8 cellular contexts compared by ENCODE assay signal in genomic region chr2:84904151-84904550, GRCh38. TPM values are rescaled to one million over a fixed set of nuclear protein-coding genes. Genes with fewer than 3 reads are reported as not detected.
A peak's percentile ranks its signal among the peaks of the same experiment; 100 is the strongest.
DNase-seq lines count a peak whose midpoint lies in the region; ATAC-seq and TF ChIP-seq lines count a peak whose summit lies in the region.

No MANE protein-coding gene starts in this region.

- H3K79me2 ChIP-seq in SU-DHL-6 (ENCODE audit: insufficient read depth, low read length) = peaks cover 6% of the 10 kb centered on the region; the same call in 1 of the 2 replicates

- TF ChIP-seq CTCF in SU-DHL-6 (IDR thresholded peaks at IDR 0.05; ENCODE audit: insufficient read depth, low read length, poor library complexity, severe bottlenecking) (no peak), epithelial cell of proximal tubule (conservative IDR thresholded peaks at IDR 0.05; ENCODE audit: low read depth, low read length) (no peak)

- no peak for ATAC-seq in GM18520 (IDR thresholded peaks at IDR 0.05; ENCODE audit: unreplicated experiment)
- ATAC-seq in GM21390 (IDR thresholded peaks at IDR 0.05; ENCODE audit: unreplicated experiment) = no peak

- H3K36me3 ChIP-seq in HAP-1 (replicated peaks) = peaks cover 3% of the 10 kb centered on the region
- H3K36me3 ChIP-seq in SU-DHL-6 (ENCODE audit: low read length) = no peaks in the 10 kb centered on the region
- H3K36me3 ChIP-seq in skeletal muscle tissue (ENCODE audit: control insufficient read depth in 3 of 3, insufficient read depth in 3 of 3, low read length in 3 of 3) = peaks cover 0 to 2% (median 0%) of the 10 kb centered on the region in 3 donors

- H3K4me3 ChIP-seq in HAP-1 (peak overlapping the region; percentile 86; the same call in 1 of the 2 replicates), SU-DHL-6 (ENCODE audit: insufficient read depth, low read length, poor library complexity, severe bottlenecking) (no peak overlapping the region), epithelial cell of proximal tubule (ENCODE audit: low read depth, low read length) (peak overlapping the region; percentile 94), skeletal muscle tissue (ENCODE audit: low read length in 3 of 3) (no peak overlapping the region)

- peak overlapping the region; percentile 96 for H3K4me2 ChIP-seq in SU-DHL-6 (ENCODE audit: low read depth, low read length, poor library complexity, severe bottlenecking)

- peaks cover 4% of the 10 kb centered on the region; the same call in 1 of the 2 replicates for H3F3A ChIP-seq in SU-DHL-6 (ENCODE audit: insufficient read depth)

- no peak overlapping the region for H2AFZ ChIP-seq in SU-DHL-6 (ENCODE audit: low read depth, low read length, severe bottlenecking)

- in situ Hi-C loops in HAP-1 (cut with MboI; ENCODE audit: low sequenced_read_pairs) = no loop called here

- no peaks in the 10 kb centered on the region for H3K9me3 ChIP-seq in HAP-1
- H3K9me3 ChIP-seq in SU-DHL-6 (ENCODE audit: insufficient read depth, low read length) = no peaks in the 10 kb centered on the region
- H3K9me3 ChIP-seq in skeletal muscle tissue (ENCODE audit: control insufficient read depth in 3 of 3, low read length in 3 of 3) = peaks cover 0 to 4% (median 0%) of the 10 kb centered on the region in 3 donors

- no peaks in the 10 kb centered on the region for H3K27me3 ChIP-seq in HAP-1 (ENCODE audit: low read depth)
- no peaks in the 10 kb centered on the region for H3K27me3 ChIP-seq in SU-DHL-6 (ENCODE audit: low read length)
- H3K27me3 ChIP-seq in skeletal muscle tissue (ENCODE audit: control insufficient read depth in 3 of 3, insufficient read depth in 3 of 3, low read length in 3 of 3) = peaks cover 0 to 9% (median 0%) of the 10 kb centered on the region in 3 donors

- no peaks in the 10 kb centered on the region for H3K9me2 ChIP-seq in SU-DHL-6 (replicated peaks; ENCODE audit: insufficient read depth, low read length)

- H3K4me1 ChIP-seq in HAP-1 (peaks cover 11% of the 10 kb centered on the region), skeletal muscle tissue (ENCODE audit: control insufficient read depth in 3 of 3, insufficient read depth in 3 of 3, low read length in 3 of 3) (peaks cover 2 to 17% (median 11%) of the 10 kb centered on the region in 3 donors)

- no peak for DNase-seq in HAP-1 (ENCODE audit: low spot score in 2 of 2)
- no peak for DNase-seq in epithelial cell of proximal tubule (ENCODE audit: low read depth)
- DNase-seq in activated CD4-positive, CD25-positive, alpha-beta regulatory T cell (lab: John Stamatoyannopoulos, UW) = no peak
- no peak for DNase-seq in pons (ENCODE audit: low spot score)

- H3K27ac ChIP-seq in SU-DHL-6 (ENCODE audit: low read depth, low read length) = no peak overlapping the region
- peak overlapping the region; percentile 41 for H3K27ac ChIP-seq in skeletal muscle tissue (ENCODE audit: low read depth, low read length)

- H3K9ac ChIP-seq in SU-DHL-6 (ENCODE audit: low read length) (no peak overlapping the region), skeletal muscle tissue (ENCODE audit: low read depth in 1 of 3, low read length in 3 of 3) (peak overlapping the region in 1 of 3 donors; percentile 47)

- no peaks in the 10 kb centered on the region for H4K20me1 ChIP-seq in SU-DHL-6 (ENCODE audit: low read depth, low read length)

RNA-seq across cellular contexts. Expression of gene TMSB10, which starts 1.3 kb away (rescaled TPM):
- total RNA-seq in epithelial cell of proximal tubule (9,817 and 15,030 TPM in 2 replicates), skeletal muscle tissue (3,298 TPM)

RNA-seq across cellular contexts. Expression of gene TRABD2A, which starts 23.3 kb away (rescaled TPM):
- total RNA-seq in epithelial cell of proximal tubule = 0.58 and 1.5 TPM in 2 replicates
- total RNA-seq in skeletal muscle tissue = 1.0 TPM

Comparison
In these comparisons a context has a peak if more than half of its experiments do, and no peak if none do; other contexts are left out.
1. H3K4me3 ChIP-seq: peak in HAP-1 (single experiment) and epithelial cell of proximal tubule (single experiment); none in SU-DHL-6 (single experiment) and skeletal muscle tissue (0 of 3).